In the genomic region with DNA sequence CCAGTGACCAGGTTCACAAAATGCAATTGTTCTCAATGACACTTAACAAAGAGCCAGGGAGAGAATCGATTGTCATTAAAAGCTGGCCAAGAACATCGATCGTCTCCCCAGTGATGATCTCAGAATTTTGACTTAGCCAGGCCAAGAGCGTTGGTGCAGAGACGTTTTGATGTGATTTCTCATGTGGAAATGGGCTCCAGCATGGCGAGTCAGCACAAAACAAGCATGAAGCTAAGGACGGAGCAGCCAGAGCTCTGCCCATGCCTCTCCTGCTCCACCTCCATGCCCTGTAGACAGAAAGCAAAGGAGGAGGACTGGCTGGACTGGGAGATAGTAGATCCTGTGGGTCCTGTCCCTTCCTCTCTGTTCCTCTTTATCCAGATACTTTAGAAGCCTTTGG, we compare ENCODE assay signal across 18 cellular contexts.
DNase-seq lines count a peak whose midpoint lies in the region; ATAC-seq and TF ChIP-seq lines count a peak whose summit lies in the region.
"Had no signal": no experiment of that assay in that cellular context is flagged by ENCODE, and none has a peak within 500 bp of the region (broad histone marks: within the 10 kb centered on the region; RNA-seq: fewer than 3 reads in every experiment).

No MANE protein-coding gene starts in this region.

- no peaks in the 10 kb centered on the region for H4K20me1 ChIP-seq in GM23248 (ENCODE audit: insufficient read depth)

- H3F3A ChIP-seq in GM23248 (ENCODE audit: insufficient read depth), result 0 out of 2 replicates have a peak, but pooled peaks cover 3% of the 10 kb centered on the region

- H3K9me2 ChIP-seq in GM23248 (ENCODE audit: insufficient read depth), result no peaks in the 10 kb centered on the region

- TF ChIP-seq CTCF in neural crest cell (conservative IDR thresholded peaks at IDR 0.05), result no peak

- no peak overlapping the region for H3K4me2 ChIP-seq in GM23248 (ENCODE audit: unreplicated experiment)

- no peaks in the 10 kb centered on the region for H3K27me3 ChIP-seq in GM23248 (replicated peaks; ENCODE audit: insufficient read depth)
- H3K27me3 ChIP-seq: SJCRH30 had no signal

- DNase-seq in AG08395 (ENCODE audit: low spot score), result peak; percentile 22
- peak; percentile 56 for DNase-seq in GM23248
- DNase-seq in fibroblast of peridontal ligament (ENCODE audit: extremely low read depth), result peak; percentile 23
- DNase-seq in neural crest cell (ENCODE audit: low read depth, low spot score), result no peak
- no peak for DNase-seq in left ventricle myocardium superior
- DNase-seq: CD8-positive, alpha-beta memory T cell; EL; GF-D8; KBM-7; NCI-H1105; NCI-H2029 treated with DMSO at 0.1 percent for 48 hours; NCI-H2171 treated with DMSO at 0.1 percent for 48 hours; NCI-H526; SJCRH30 had no signal

- ATAC-seq in HG03342 (IDR thresholded peaks at IDR 0.05; ENCODE audit: unreplicated experiment), result no peak
- no peak for ATAC-seq in GM21737 (IDR thresholded peaks at IDR 0.05; ENCODE audit: unreplicated experiment)
- no peak for ATAC-seq in left ventricle myocardium superior
- no peak for ATAC-seq in GM21528 (IDR thresholded peaks at IDR 0.05; ENCODE audit: low FRiP score, unreplicated experiment)

- no peak overlapping the region for H3K27ac ChIP-seq in GM23248
- H3K27ac ChIP-seq: C4-2B, SJCRH30 had no signal

- intact Hi-C loops in left ventricle myocardium superior (cut with micrococcal nuclease), result no loop called here

- H3K4me3 Mint-ChIP-seq in neural crest cell, result no peak overlapping the region
- H3K4me3 Mint-ChIP-seq: CD8-positive, alpha-beta memory T cell had no signal

- no peaks in the 10 kb centered on the region for H3K9me3 Mint-ChIP-seq in neural crest cell
- H3K9me3 Mint-ChIP-seq: CD8-positive, alpha-beta memory T cell had no signal

- H3K4me1 ChIP-seq in GM23248 (ENCODE audit: insufficient read depth), result no peaks in the 10 kb centered on the region
- H3K4me1 ChIP-seq: SJCRH30 had no signal

- H3K9ac ChIP-seq in GM23248, result no peak overlapping the region

- in situ Hi-C loops in GM23248 (cut with MboI), result no loop called here

- no peaks in the 10 kb centered on the region for H3K79me2 ChIP-seq in GM23248 (ENCODE audit: insufficient read depth)

- H3K27me3 Mint-ChIP-seq in neural crest cell (ENCODE audit: low read depth), result peaks cover 2% of the 10 kb centered on the region

- no peaks in the 10 kb centered on the region for H3K9me3 ChIP-seq in GM23248 (ENCODE audit: low read depth)
- H3K9me3 ChIP-seq: SJCRH30 had no signal

- no peak overlapping the region for H3K4me3 ChIP-seq in GM23248
- H3K4me3 ChIP-seq: SJCRH30 had no signal

- H3K27ac Mint-ChIP-seq in neural crest cell (ENCODE audit: unreplicated experiment), result peak overlapping the region; percentile 71
- H3K27ac Mint-ChIP-seq: CD8-positive, alpha-beta memory T cell had no signal

- no peaks in the 10 kb centered on the region for H3K36me3 ChIP-seq in GM23248 (ENCODE audit: low read depth)
- H3K36me3 ChIP-seq: SJCRH30 had no signal

- WGBS in GM23248 (ENCODE audit: low coverage in 1 of 2, low lambda C conversion rate in 2 of 2, missing lambda C conversion rate in 2 of 2), 2 experiments, result 16 to 17% methylated on average over 7 of the region's 7 CpGs

- H3K36me3 Mint-ChIP-seq in neural crest cell (ENCODE audit: low read depth), result no peaks in the 10 kb centered on the region
- H3K36me3 Mint-ChIP-seq: CD8-positive, alpha-beta memory T cell had no signal

- 0 out of 2 replicates have a peak overlapping the region, but pooled peaks have one; percentile 9 for H2AFZ ChIP-seq in GM23248

- H3K4me1 Mint-ChIP-seq in neural crest cell, result peaks cover 10% of the 10 kb centered on the region
- H3K4me1 Mint-ChIP-seq: CD8-positive, alpha-beta memory T cell had no signal

Comparison
In these comparisons a context has a peak if more than half of its experiments do, and no peak if none do; other contexts are left out.
1. DNase-seq: peak in AG08395 (single experiment), GM23248 (single experiment) and fibroblast of peridontal ligament (single experiment); none in neural crest cell (single experiment) and left ventricle myocardium superior (single experiment).